Comparison of ENCODE assay signal across 11 cellular contexts in the genomic region with DNA sequence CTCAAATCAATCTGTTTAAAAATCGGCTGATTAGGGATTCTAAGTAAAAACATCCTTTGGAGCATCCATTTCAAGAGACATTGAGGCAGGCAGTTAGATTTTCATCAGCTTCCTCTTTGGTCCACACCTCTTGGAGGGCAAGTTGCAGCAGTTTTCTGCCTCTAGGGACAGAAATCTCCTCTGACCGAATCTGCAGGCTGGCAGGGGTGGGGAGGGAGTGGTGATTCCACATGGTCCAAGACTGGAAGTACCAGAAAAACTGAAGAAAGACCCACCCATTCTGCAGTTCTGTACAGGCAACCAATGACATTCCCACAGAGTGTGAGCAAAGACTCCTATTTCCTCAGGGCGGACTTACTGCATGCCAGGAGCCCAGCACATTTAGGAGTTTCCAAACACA. TPM values are rescaled to one million over a fixed set of nuclear protein-coding genes. Genes with fewer than 3 reads are reported as not detected.
DNase-seq lines count a peak whose midpoint lies in the region; ATAC-seq, FAIRE-seq and TF ChIP-seq lines count a peak whose summit lies in the region.
"Had no signal": no experiment of that assay in that cellular context is flagged by ENCODE, and none has a peak within 500 bp of the region (broad histone marks: within the 10 kb centered on the region; RNA-seq: fewer than 3 reads in every experiment).

No MANE protein-coding gene starts in this region.

- no peak overlapping the region for H3K4me3 ChIP-seq in A549
- no peak overlapping the region for H3K4me3 ChIP-seq in brain microvascular endothelial cell (ENCODE audit: low read depth, low read length)
- no peak overlapping the region for H3K4me3 ChIP-seq in CD4-positive, alpha-beta memory T cell (ENCODE audit: low read length in 2 of 2)

- 32% methylated on average over 3 of the region's 3 CpGs for WGBS in A549 (ENCODE audit: missing lambda C conversion rate)

- H3K27ac ChIP-seq in A549 = no peak overlapping the region
- H3K27ac ChIP-seq in brain microvascular endothelial cell = no peak overlapping the region
- no peak overlapping the region for H3K27ac ChIP-seq in CD4-positive, alpha-beta memory T cell (ENCODE audit: low read depth, low read length)

- TF ChIP-seq CTCF in A549 (IDR thresholded peaks at IDR 0.05) (no peak), HFFc6 (IDR thresholded peaks at IDR 0.05) (no peak), brain microvascular endothelial cell (IDR thresholded peaks at IDR 0.05; ENCODE audit: low read depth, low read length, missing control alignments) (peak; percentile 10)

- CTCF ChIA-PET in A549 (lab: Yijun Ruan, JAX) = interaction anchor here (1.2 kb wide), 1 partner anchor 9 kb away, joined by 3 read pairs; no protein-coding TSS in a partner anchor
- CTCF ChIA-PET in CD4-positive, alpha-beta memory T cell (lab: Charles Lee; ENCODE audit: partially characterized antibody) = interaction anchor here (0.6 to 1.9 kb wide), 2 partner anchors 122 to 1151 kb away, joined by 3 to 5 read pairs; no protein-coding TSS in a partner anchor

- POLR2A ChIA-PET in A549 (lab: Yijun Ruan, JAX) = no interaction called here
- POLR2A ChIA-PET in CD4-positive, alpha-beta memory T cell (lab: Charles Lee; ENCODE audit: partially characterized antibody) = no interaction called here

- TF ChIP-seq POLR2A in A549 (IDR thresholded peaks at IDR 0.05; ENCODE audit: low read length) = no peak

- intact Hi-C loops in CD4-positive, alpha-beta memory T cell (cut with micrococcal nuclease) = no loop called here

- no peaks in the 10 kb centered on the region for H3K4me1 ChIP-seq in A549
- no peaks in the 10 kb centered on the region for H3K4me1 ChIP-seq in CD4-positive, alpha-beta memory T cell (ENCODE audit: insufficient read depth, low read length)

- H3K4me3 Mint-ChIP-seq in HFFc6 = no peak overlapping the region
- no peak overlapping the region for H3K4me3 Mint-ChIP-seq in CD4-positive, alpha-beta memory T cell
- H3K4me3 Mint-ChIP-seq: B cell, T-cell had no signal

- no peak overlapping the region for H3K27ac Mint-ChIP-seq in HFFc6
- H3K27ac Mint-ChIP-seq in CD4-positive, alpha-beta memory T cell = no peak overlapping the region
- H3K27ac Mint-ChIP-seq: B cell, T-cell had no signal

- H3K9me3 ChIP-seq in A549 = no peaks in the 10 kb centered on the region
- no peaks in the 10 kb centered on the region for H3K9me3 ChIP-seq in CD4-positive, alpha-beta memory T cell (ENCODE audit: control insufficient read depth in 1 of 2, low read length in 2 of 2)

- H3K4me2 ChIP-seq in A549 = no peak overlapping the region

- H3K36me3 ChIP-seq in brain microvascular endothelial cell (replicated peaks) = no peaks in the 10 kb centered on the region
- no peaks in the 10 kb centered on the region for H3K36me3 ChIP-seq in CD4-positive, alpha-beta memory T cell (ENCODE audit: insufficient read depth, low read length)

- in situ Hi-C loops in brain microvascular endothelial cell (cut with HindIII; ENCODE audit: low pct_ligation_motif_present, low sequenced_read_pairs) = no loop called here

- H3K9me3 Mint-ChIP-seq in HFFc6 = no peaks in the 10 kb centered on the region
- peaks cover 0 to 7% (median 2%) of the 10 kb centered on the region in 8 donors for H3K9me3 Mint-ChIP-seq in CD4-positive, alpha-beta memory T cell

- no peak for FAIRE-seq in A549 (lab: Jason Lieb, UNC)

- peak; percentile 72 to 77; a peak in 5 of 6 replicates for ATAC-seq in A549
- no peak for ATAC-seq in HG02884 (IDR thresholded peaks at IDR 0.05; ENCODE audit: unreplicated experiment)
- ATAC-seq: T-cell had no signal

- peaks cover 5% of the 10 kb centered on the region; the same call in 1 of the 2 replicates for H3K27me3 Mint-ChIP-seq in HFFc6 (ENCODE audit: insufficient read depth)
- no peaks in the 10 kb centered on the region for H3K27me3 Mint-ChIP-seq in CD4-positive, alpha-beta memory T cell
- H3K27me3 Mint-ChIP-seq: T-cell had no signal

- TF ChIP-seq EP300 in A549 (IDR thresholded peaks at IDR 0.05) = no peak

- DNase-seq in A549 (ENCODE audit: low read depth in 1 of 2, low spot score in 1 of 2) (peak in 1 of 2 experiments; percentile 29), HFFc6 (peak; percentile 11), brain microvascular endothelial cell (no peak), islet precursor cell (peak; percentile 93), T-helper 2 cell (no peak), nucleus accumbens (lab: John Stamatoyannopoulos, UW) (no peak)
- DNase-seq in CD4-positive, alpha-beta memory T cell = no peak
- DNase-seq: stimulated activated naive CD4-positive, alpha-beta T cell; T-cell had no signal

- no peak for TF ChIP-seq RAD21 in A549 (conservative IDR thresholded peaks at IDR 0.05 in 1 of 2, IDR thresholded peaks at IDR 0.05 in 1 of 2)

- H3K27me3 ChIP-seq in brain microvascular endothelial cell (replicated peaks) = no peaks in the 10 kb centered on the region
- H3K27me3 ChIP-seq in CD4-positive, alpha-beta memory T cell (ENCODE audit: insufficient read depth, low read length) = no peaks in the 10 kb centered on the region

- peaks cover 20% of the 10 kb centered on the region for H3K4me1 Mint-ChIP-seq in HFFc6 (ENCODE audit: low read depth)
- no peaks in the 10 kb centered on the region for H3K4me1 Mint-ChIP-seq in CD4-positive, alpha-beta memory T cell
- H3K4me1 Mint-ChIP-seq: B cell, T-cell had no signal

- no peaks in the 10 kb centered on the region for H3K36me3 Mint-ChIP-seq in HFFc6 (ENCODE audit: low read depth)
- no peaks in the 10 kb centered on the region for H3K36me3 Mint-ChIP-seq in CD4-positive, alpha-beta memory T cell

TF ChIP-seq in A549, 52 proteins besides CTCF, POLR2A, EP300 and RAD21:
- TF ChIP-seq ZC3H11A (IDR thresholded peaks at IDR 0.05) (no peak), CBX8 (IDR thresholded peaks at IDR 0.05) (no peak), JUN (IDR thresholded peaks at IDR 0.05) (no peak), POLR2AphosphoS2 (conservative IDR thresholded peaks at IDR 0.05; ENCODE audit: low read length) (no peak)

RNA-seq across cellular contexts. Expression of gene FGFBP3, which starts 29.0 kb away (rescaled TPM):
- polyA plus RNA-seq in A549 (2011; rRNA removed) (0.70 and 0.71 TPM in 2 replicates), A549 (2017; fragmentation: RNase III; extraction: RNeasy Plus Mini Kit Qiagen cat#74134 plus additional on column Dnase treatment) (2.6 to 3.2 TPM (median 2.7 TPM) in 3 replicates)
- 1.4 and 1.7 TPM in 2 replicates for polyA plus RNA-seq in A549 (2012; cell fraction: cytosol; rRNA removed)
- 1.4 and 2.1 TPM in 2 replicates for polyA plus RNA-seq in A549 (2012; cell fraction: nucleus; rRNA removed)
- polyA minus RNA-seq in A549 (2011; rRNA and poly(A)+ RNA removed) = 0.39 and 0.58 TPM in 2 replicates
- under 1 TPM; 0.47 to 0.54 (median 0.52) TPM for total RNA-seq in HFFc6 (2021; fragmentation: NEBNext Ultra II Directional; extraction: Animal tissue kit (Norgen Biotek cat#: 25700))
- 1 to 10 TPM; 6.2 to 6.5 TPM for total RNA-seq in CD4-positive, alpha-beta memory T cell
- 1 to 10 TPM; 1.1 to 2.6 TPM for polyA plus RNA-seq in CD4-positive, alpha-beta memory T cell

RNA-seq across cellular contexts. Expression of gene BTAF1, which starts 43.3 kb away (rescaled TPM):
- polyA plus RNA-seq in A549 (2011; rRNA removed) (43.6 and 54.7 TPM in 2 replicates), A549 (2017; fragmentation: RNase III; extraction: RNeasy Plus Mini Kit Qiagen cat#74134 plus additional on column Dnase treatment) (16.7 to 17.1 TPM (median 17.1 TPM) in 3 replicates)
- polyA plus RNA-seq in A549 (2012; cell fraction: cytosol; rRNA removed) = 5.0 and 5.5 TPM in 2 replicates
- 18.0 and 23.6 TPM in 2 replicates for polyA plus RNA-seq in A549 (2012; cell fraction: nucleus; rRNA removed)
- 28.8 and 31.5 TPM in 2 replicates for polyA minus RNA-seq in A549 (2011; rRNA and poly(A)+ RNA removed)
- total RNA-seq in HFFc6 (2021; fragmentation: NEBNext Ultra II Directional; extraction: Animal tissue kit (Norgen Biotek cat#: 25700)) = 10 to 100 TPM; 18.1 to 20.8 (median 20.4) TPM
- total RNA-seq in CD4-positive, alpha-beta memory T cell = 10 to 100 TPM; 69.1 to 76.9 TPM
- 10 to 100 TPM in 1 of 2 donors, 1 to 10 TPM in 1; 6.0 to 13.9 TPM for polyA plus RNA-seq in CD4-positive, alpha-beta memory T cell

Comparison
In these comparisons a context has a peak if more than half of its experiments do, and no peak if none do; other contexts are left out.
1. DNase-seq: peak in HFFc6 (single experiment) and islet precursor cell (single experiment); none in brain microvascular endothelial cell (single experiment), CD4-positive, alpha-beta memory T cell (0 of 5), T-helper 2 cell (0 of 5) and nucleus accumbens (0 of 56).
2. RNA of gene FGFBP3, which starts 29.0 kb away (total RNA-seq): 6.2 to 6.5 TPM in CD4-positive, alpha-beta memory T cell; 0.47 to 0.54 TPM in HFFc6; every median in the first group is over 4 times any median in the second.